24 cellular contexts compared by ENCODE assay signal in genomic region chr1:112237983-112238515, GRCh38.
DNase-seq lines count a peak whose midpoint lies in the region; ATAC-seq lines count a peak whose summit lies in the region.
"Had no signal": no experiment of that assay in that cellular context is flagged by ENCODE, and none has a peak within 500 bp of the region (broad histone marks: within the 10 kb centered on the region; RNA-seq: fewer than 3 reads in every experiment).

No MANE protein-coding gene starts in this region.

- no peak overlapping the region for H3K27ac Mint-ChIP-seq in stimulated activated naive CD8-positive, alpha-beta T cell treated with anti-CD3 and anti-CD28 coated beads, Interleukin-15, amount 100 ng/mL, for 72 hours
- H3K27ac Mint-ChIP-seq: natural killer cell had no signal

- H3K27me3 Mint-ChIP-seq in stimulated activated naive CD8-positive, alpha-beta T cell treated with anti-CD3 and anti-CD28 coated beads, Interleukin-15, amount 100 ng/mL, for 72 hours = peaks cover 10% of the 10 kb centered on the region

- H3K9me3 Mint-ChIP-seq in stimulated activated naive CD8-positive, alpha-beta T cell treated with anti-CD3 and anti-CD28 coated beads, Interleukin-15, amount 100 ng/mL, for 72 hours = no peaks in the 10 kb centered on the region
- H3K9me3 Mint-ChIP-seq: natural killer cell had no signal

- ATAC-seq in stimulated activated naive CD8-positive, alpha-beta T cell treated with anti-CD3 and anti-CD28 coated beads, Interleukin-15, amount 100 ng/mL, for 72 hours = no peak
- no peak for ATAC-seq in GM21528 (IDR thresholded peaks at IDR 0.05; ENCODE audit: low FRiP score, unreplicated experiment)
- ATAC-seq: body of pancreas, gastrocnemius medialis, GM12878, natural killer cell had no signal

- H4K20me1 ChIP-seq in BLaER1 = no peaks in the 10 kb centered on the region

- peak overlapping the region; percentile 16; the same call in 1 of the 2 replicates for H3K4me2 ChIP-seq in BLaER1

- H3K27me3 ChIP-seq in BLaER1 = no peaks in the 10 kb centered on the region
- H3K27me3 ChIP-seq: adrenal gland, body of pancreas, dorsolateral prefrontal cortex, gastrocnemius medialis, tibial nerve had no signal

- no peak overlapping the region for H3K4me3 ChIP-seq in BLaER1
- H3K4me3 ChIP-seq: adrenal gland, body of pancreas, dorsolateral prefrontal cortex, gastrocnemius medialis, GM12878, MG63, tibial nerve had no signal

- no peak overlapping the region for H3K4me3 Mint-ChIP-seq in stimulated activated naive CD8-positive, alpha-beta T cell treated with anti-CD3 and anti-CD28 coated beads, Interleukin-15, amount 100 ng/mL, for 72 hours
- H3K4me3 Mint-ChIP-seq: natural killer cell had no signal

- H3K4me1 Mint-ChIP-seq in stimulated activated naive CD8-positive, alpha-beta T cell treated with anti-CD3 and anti-CD28 coated beads, Interleukin-15, amount 100 ng/mL, for 72 hours = no peaks in the 10 kb centered on the region
- H3K4me1 Mint-ChIP-seq: natural killer cell had no signal

- no peaks in the 10 kb centered on the region for H3K9me3 ChIP-seq in BLaER1
- H3K9me3 ChIP-seq: adrenal gland, body of pancreas, gastrocnemius medialis, MG63, tibial nerve had no signal

- H3K4me1 ChIP-seq in BLaER1 = peaks cover 8% of the 10 kb centered on the region; the same call in 1 of the 2 replicates
- H3K4me1 ChIP-seq: adrenal gland, body of pancreas, gastrocnemius medialis, tibial nerve had no signal

- no peaks in the 10 kb centered on the region for H3K36me3 ChIP-seq in BLaER1
- H3K36me3 ChIP-seq: adrenal gland, gastrocnemius medialis, MG63, tibial nerve had no signal

- no peak overlapping the region for H3K27ac ChIP-seq in BLaER1
- H3K27ac ChIP-seq: adrenal gland, body of pancreas, dorsolateral prefrontal cortex, gastrocnemius medialis, tibial nerve had no signal

- DNase-seq in ELF-1 (ENCODE audit: low read depth, low spot score) = peak; percentile 22
- DNase-seq in NCI-H748 (lab: John Stamatoyannopoulos, UW; ENCODE audit: unreplicated experiment) = peak; percentile 98
- peak; percentile 17 for DNase-seq in iPS DF 19.7 (ENCODE audit: low read depth, low spot score)
- DNase-seq in stimulated activated naive CD8-positive, alpha-beta T cell treated with anti-CD3 and anti-CD28 coated beads, Interleukin-15, amount 100 ng/mL, for 72 hours = no peak
- no peak for DNase-seq in HK-2 (ENCODE audit: unreplicated experiment)
- DNase-seq: ACHN; activated CD4-positive, alpha-beta T cell treated with anti-CD3 and anti-CD28 coated beads, Interleukin-2, amount 50 U/mL, for 4 hours; activated naive CD4-positive, alpha-beta T cell treated with Interleukin-2 at 50 U/mL for 16 hours; adrenal gland; body of pancreas; Calu3; cerebellar nuclear complex; dorsolateral prefrontal cortex; gastrocnemius medialis; hippocampal formation; KG1; MG63; natural killer cell; NCI-H1694 treated with DMSO at 0.1 percent for 48 hours; NCI-H226 had no signal

- no peak overlapping the region for H3K9ac ChIP-seq in BLaER1

Comparison
In these comparisons a context has a peak if more than half of its experiments do, and no peak if none do; other contexts are left out.
1. DNase-seq: peak in ELF-1 (single experiment), NCI-H748 (single experiment) and iPS DF 19.7 (single experiment); none in stimulated activated naive CD8-positive, alpha-beta T cell treated with anti-CD3 and anti-CD28 coated beads, Interleukin-15, amount 100 ng/mL, for 72 hours (0 of 2) and HK-2 (single experiment).